Comparison of ENCODE assay signal across 1 cellular context in the genomic region with DNA sequence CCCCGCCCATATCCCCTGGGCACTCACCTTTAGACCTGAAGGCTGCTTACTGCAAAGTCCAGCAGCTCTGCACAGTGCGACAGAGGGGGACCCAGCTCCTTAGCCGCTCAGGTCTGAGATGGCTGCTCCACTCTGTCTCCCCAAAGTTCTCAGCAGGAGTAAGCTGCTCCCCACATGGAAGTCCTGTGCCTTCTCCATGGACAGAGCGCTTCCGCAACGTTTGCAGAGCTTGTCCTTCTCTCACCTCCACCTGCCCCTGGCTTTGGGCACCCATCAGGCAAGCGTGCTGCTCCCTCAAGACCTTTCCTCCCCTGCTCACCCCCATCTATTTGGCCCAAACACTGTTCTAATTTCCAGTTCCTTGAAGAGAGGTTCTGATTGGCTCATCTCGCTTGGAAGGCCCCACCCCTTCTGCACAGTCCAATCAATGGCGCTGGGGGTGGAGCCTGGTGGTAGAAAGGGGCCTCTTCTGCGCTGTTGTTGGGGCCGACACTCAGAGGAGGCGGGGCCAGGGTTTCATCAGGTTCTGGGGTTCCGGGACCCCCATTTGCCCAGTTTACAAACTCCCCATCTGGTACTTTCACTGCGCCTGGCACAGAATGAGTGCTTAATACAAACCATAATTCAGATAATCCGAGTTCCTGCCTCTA.
TF ChIP-seq lines count a peak whose summit lies in the region.

No MANE protein-coding gene starts in this region.

TF ChIP-seq in K562, 482 proteins besides CTCF, POLR2A, EP300 and RAD21 (continued from another document):
- TF ChIP-seq, protein P1, sequence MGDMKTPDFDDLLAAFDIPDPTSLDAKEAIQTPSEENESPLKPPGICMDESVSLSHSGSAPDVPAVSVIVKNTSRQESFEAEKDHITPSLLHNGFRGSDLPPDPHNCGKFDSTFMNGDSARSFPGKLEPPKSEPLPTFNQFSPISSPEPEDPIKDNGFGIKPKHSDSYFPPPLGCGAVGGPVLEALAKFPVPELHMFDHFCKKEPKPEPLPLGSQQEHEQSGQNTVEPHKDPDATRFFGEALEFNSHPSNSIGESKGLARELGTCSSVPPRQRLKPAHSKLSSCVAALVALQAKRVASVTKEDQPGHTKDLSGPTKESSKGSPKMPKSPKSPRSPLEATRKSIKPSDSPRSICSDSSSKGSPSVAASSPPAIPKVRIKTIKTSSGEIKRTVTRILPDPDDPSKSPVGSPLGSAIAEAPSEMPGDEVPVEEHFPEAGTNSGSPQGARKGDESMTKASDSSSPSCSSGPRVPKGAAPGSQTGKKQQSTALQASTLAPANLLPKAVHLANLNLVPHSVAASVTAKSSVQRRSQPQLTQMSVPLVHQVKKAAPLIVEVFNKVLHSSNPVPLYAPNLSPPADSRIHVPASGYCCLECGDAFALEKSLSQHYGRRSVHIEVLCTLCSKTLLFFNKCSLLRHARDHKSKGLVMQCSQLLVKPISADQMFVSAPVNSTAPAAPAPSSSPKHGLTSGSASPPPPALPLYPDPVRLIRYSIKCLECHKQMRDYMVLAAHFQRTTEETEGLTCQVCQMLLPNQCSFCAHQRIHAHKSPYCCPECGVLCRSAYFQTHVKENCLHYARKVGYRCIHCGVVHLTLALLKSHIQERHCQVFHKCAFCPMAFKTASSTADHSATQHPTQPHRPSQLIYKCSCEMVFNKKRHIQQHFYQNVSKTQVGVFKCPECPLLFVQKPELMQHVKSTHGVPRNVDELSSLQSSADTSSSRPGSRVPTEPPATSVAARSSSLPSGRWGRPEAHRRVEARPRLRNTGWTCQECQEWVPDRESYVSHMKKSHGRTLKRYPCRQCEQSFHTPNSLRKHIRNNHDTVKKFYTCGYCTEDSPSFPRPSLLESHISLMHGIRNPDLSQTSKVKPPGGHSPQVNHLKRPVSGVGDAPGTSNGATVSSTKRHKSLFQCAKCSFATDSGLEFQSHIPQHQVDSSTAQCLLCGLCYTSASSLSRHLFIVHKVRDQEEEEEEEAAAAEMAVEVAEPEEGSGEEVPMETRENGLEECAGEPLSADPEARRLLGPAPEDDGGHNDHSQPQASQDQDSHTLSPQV (IDR thresholded peaks at IDR 0.05) = no peak
TF ChIP-seq in K562: peak in this region for 1.
